9 cellular contexts compared by ENCODE assay signal in genomic region chr2:173090291-173090877, GRCh38. TPM values are rescaled to one million over a fixed set of nuclear protein-coding genes. Genes with fewer than 3 reads are reported as not detected.
DNase-seq lines count a peak whose midpoint lies in the region; ATAC-seq and TF ChIP-seq lines count a peak whose summit lies in the region.
"Had no signal": no experiment of that assay in that cellular context is flagged by ENCODE, and none has a peak within 500 bp of the region (broad histone marks: within the 10 kb centered on the region; RNA-seq: fewer than 3 reads in every experiment).

No MANE protein-coding gene starts in this region.

- no peak for TF ChIP-seq POLR2A in esophagus muscularis mucosa (IDR thresholded peaks at IDR 0.05; ENCODE audit: low read depth)
- no peak for TF ChIP-seq POLR2A in upper lobe of left lung (IDR thresholded peaks at IDR 0.05)
- no peak for TF ChIP-seq POLR2A in spleen (IDR thresholded peaks at IDR 0.05)

- H3K36me3 ChIP-seq in Panc1 (ENCODE audit: control insufficient read depth, insufficient read depth, low read length) (peaks cover 17% of the 10 kb centered on the region; the same call in 1 of the 2 replicates), esophagus muscularis mucosa (peaks cover 0 to 13% (median 7%) of the 10 kb centered on the region in 4 donors), lung (ENCODE audit: control insufficient read depth in 2 of 2, insufficient read depth in 2 of 2, low read length in 2 of 2) (peaks cover 3 to 7% of the 10 kb centered on the region in 2 donors), upper lobe of left lung (peaks cover 0 to 6% (median 0%) of the 10 kb centered on the region in 4 donors), spleen (peaks cover 0 to 13% (median 0%) of the 10 kb centered on the region in 6 donors)

- no peak overlapping the region for H3K4me3 Mint-ChIP-seq in activated CD8-positive, alpha-beta T cell treated with anti-CD3 and anti-CD28 coated beads, Interleukin-2, amount 10 ng/mL, durations not matched to agents 7 days and 5 days

- no peaks in the 10 kb centered on the region for H3K9me3 Mint-ChIP-seq in activated CD8-positive, alpha-beta T cell treated with anti-CD3 and anti-CD28 coated beads, Interleukin-2, amount 10 ng/mL, durations not matched to agents 7 days and 5 days (ENCODE audit: insufficient read depth)

- H3K4me1 ChIP-seq in Panc1 (ENCODE audit: control insufficient read depth, insufficient read depth, low read length) (peaks cover 85% of the 10 kb centered on the region), esophagus muscularis mucosa (peaks cover 34 to 94% (median 89%) of the 10 kb centered on the region in 4 donors), lung (ENCODE audit: control insufficient read depth in 2 of 2, insufficient read depth in 2 of 2, low read length in 2 of 2) (peaks cover 3 to 19% of the 10 kb centered on the region in 2 donors), upper lobe of left lung (peaks cover 0 to 15% (median 8%) of the 10 kb centered on the region in 4 donors), spleen (no peaks in the 10 kb centered on the region)

- peak overlapping the region; percentile 11 to 32; a peak in 3 of 4 replicates for H3K4me3 ChIP-seq in Panc1 (ENCODE audit: low read depth in 2 of 2, low read length in 2 of 2)
- peak overlapping the region; percentile 16 to 36 (median 31) for H3K4me3 ChIP-seq in esophagus muscularis mucosa
- H3K4me3 ChIP-seq in lung, result no peak overlapping the region
- no peak overlapping the region for H3K4me3 ChIP-seq in upper lobe of left lung
- H3K4me3 ChIP-seq in spleen, result no peak overlapping the region

- H3K4me1 Mint-ChIP-seq in activated CD8-positive, alpha-beta T cell treated with anti-CD3 and anti-CD28 coated beads, Interleukin-2, amount 10 ng/mL, durations not matched to agents 7 days and 5 days (ENCODE audit: low read depth), result no peaks in the 10 kb centered on the region

- H3K27ac ChIP-seq in Panc1 (ENCODE audit: low read length) (peak overlapping the region; percentile 100), esophagus muscularis mucosa (replicated peaks in 1 of 4) (peak overlapping the region; percentile 73 to 86 (median 79)), lung (ENCODE audit: low read depth in 1 of 2, low read length in 1 of 2) (peak overlapping the region; percentile 48 to 79), upper lobe of left lung (peak overlapping the region; percentile 7 to 67 (median 18)), spleen (no peak overlapping the region)

- H3K9me3 ChIP-seq in Panc1 (ENCODE audit: control insufficient read depth, insufficient read depth, low read depth, low read length) (no peaks in the 10 kb centered on the region), esophagus muscularis mucosa (no peaks in the 10 kb centered on the region), lung (ENCODE audit: control insufficient read depth in 2 of 2, insufficient read depth in 1 of 2, low read length in 1 of 2) (no peaks in the 10 kb centered on the region), upper lobe of left lung (no peaks in the 10 kb centered on the region), spleen (no peaks in the 10 kb centered on the region)

- POLR2A ChIA-PET in Panc1 (lab: Charles Lee), result interaction anchor here (1.7 kb wide), 1 partner anchor 10 kb away, joined by 10 read pairs; no protein-coding TSS in a partner anchor
- POLR2A ChIA-PET in activated CD8-positive, alpha-beta T cell treated with anti-CD3 and anti-CD28 coated beads, Interleukin-2, amount 10 ng/mL, durations not matched to agents 7 days and 5 days (lab: Charles Lee), result interaction anchor here (0.6 kb wide), 1 partner anchor 12 kb away, joined by 3 read pairs; no protein-coding TSS in a partner anchor

- peaks cover 10% of the 10 kb centered on the region for H3K36me3 Mint-ChIP-seq in activated CD8-positive, alpha-beta T cell treated with anti-CD3 and anti-CD28 coated beads, Interleukin-2, amount 10 ng/mL, durations not matched to agents 7 days and 5 days (ENCODE audit: low read depth)

- intact Hi-C loops in Panc1 (cut with micrococcal nuclease; ENCODE audit: unreplicated experiment) (loop anchor here (5.0 kb wide), 2 partner anchors 72 to 122 kb away; no protein-coding TSS in a partner anchor), esophagus muscularis mucosa (cut with DNase I) (no loop called here), spleen (cut with DNase I; ENCODE audit: low total_unique reads) (no loop called here)

- no TSS peak for BruUV-seq in Panc1 (replicated peaks; lab: Mats Ljungman, UMichigan)

- TF ChIP-seq EP300 in esophagus muscularis mucosa (IDR thresholded peaks at IDR 0.05) (no peak), upper lobe of left lung (IDR thresholded peaks at IDR 0.05) (no peak)

- WGBS in esophagus muscularis mucosa, result 30% methylated on average over 11 of the region's 11 CpGs
- 41 to 68% methylated on average over 11 of the region's 11 CpGs for WGBS in lung, 2 donors
- WGBS in upper lobe of left lung, 2 donors, result 37 to 52% methylated on average over 11 of the region's 11 CpGs
- 71 to 85% (median 76%) methylated on average over 11 of the region's 11 CpGs for WGBS in spleen, 5 donors

- DNase-seq in Panc1 (ENCODE audit: low read depth, low spot score), result no peak
- no peak for DNase-seq in esophagus muscularis mucosa (ENCODE audit: extremely low spot score)
- no peak for DNase-seq in lung (ENCODE audit: low spot score)
- DNase-seq in upper lobe of left lung, result peak in 1 of 2 donors; percentile 63
- no peak for DNase-seq in spleen
- DNase-seq in activated CD8-positive, alpha-beta T cell treated with anti-CD3 and anti-CD28 coated beads, Interleukin-2, amount 10 ng/mL, durations not matched to agents 7 days and 5 days, result no peak
- DNase-seq in central memory CD4-positive, alpha-beta T cell, result no peak
- DNase-seq: stimulated activated CD4-positive, alpha-beta T cell treated with anti-CD3 and anti-CD28 coated beads, Interleukin-4, amount 100 ng/mL, for 1 hour had no signal

- H3K27me3 ChIP-seq in Panc1 (ENCODE audit: control insufficient read depth, insufficient read depth, low read length) (no peaks in the 10 kb centered on the region), esophagus muscularis mucosa (no peaks in the 10 kb centered on the region), lung (ENCODE audit: control insufficient read depth, insufficient read depth) (no peaks in the 10 kb centered on the region), upper lobe of left lung (no peaks in the 10 kb centered on the region), spleen (replicated peaks in 1 of 7) (no peaks in the 10 kb centered on the region)

- in situ Hi-C loops in Panc1 (cut with HindIII; ENCODE audit: low pct_unique_long_range_greater_than_20kb, low sequenced_read_pairs), result no loop called here

- H3K27ac Mint-ChIP-seq in activated CD8-positive, alpha-beta T cell treated with anti-CD3 and anti-CD28 coated beads, Interleukin-2, amount 10 ng/mL, durations not matched to agents 7 days and 5 days, result no peak overlapping the region

- TF ChIP-seq CTCF in Panc1 (IDR thresholded peaks at IDR 0.05) (no peak), esophagus muscularis mucosa (IDR thresholded peaks at IDR 0.05) (no peak), lung (IDR thresholded peaks at IDR 0.05; ENCODE audit: control extremely low read depth, extremely low read depth) (no peak), upper lobe of left lung (IDR thresholded peaks at IDR 0.05) (no peak), spleen (IDR thresholded peaks at IDR 0.05 in 8 of 11, conservative IDR thresholded peaks at IDR 0.05 in 3 of 11) (no peak)

- CTCF ChIA-PET in Panc1 (lab: Charles Lee), result interaction anchor here (0.6 to 1.7 kb wide), 5 partner anchors 14 to 127 kb away, joined by 3 to 13 read pairs (median 3); no protein-coding TSS in a partner anchor
- CTCF ChIA-PET in activated CD8-positive, alpha-beta T cell treated with anti-CD3 and anti-CD28 coated beads, Interleukin-2, amount 10 ng/mL, durations not matched to agents 7 days and 5 days (lab: Charles Lee), result interaction anchor here (0.9 to 2.9 kb wide), 4 partner anchors 9 to 123 kb away, joined by 3 to 22 read pairs (median 6); no protein-coding TSS in a partner anchor

- H3K27me3 Mint-ChIP-seq in activated CD8-positive, alpha-beta T cell treated with anti-CD3 and anti-CD28 coated beads, Interleukin-2, amount 10 ng/mL, durations not matched to agents 7 days and 5 days (ENCODE audit: low read depth), result peaks cover 9% of the 10 kb centered on the region

- ATAC-seq in Panc1 (peak; percentile 72), lung (ENCODE audit: insufficient read depth, low FRiP score) (peak; percentile 44), upper lobe of left lung (ENCODE audit: low FRiP score in 2 of 2) (peak; percentile 56 to 73)
- no peak for ATAC-seq in activated CD8-positive, alpha-beta T cell treated with anti-CD3 and anti-CD28 coated beads, Interleukin-2, amount 10 ng/mL, durations not matched to agents 7 days and 5 days
- ATAC-seq: left colon had no signal

RNA-seq across cellular contexts. Expression of gene MAP3K20, which starts 14.7 kb away (rescaled TPM):
- total RNA-seq in Panc1 (2021; ENCODE audit: unreplicated experiment), result 121 TPM
- 60.5 TPM for polyA plus RNA-seq in Panc1 (2012; ENCODE audit: insufficient read length)
- total RNA-seq in esophagus muscularis mucosa, result 100 to 1,000 TPM; 238 to 335 (median 267) TPM
- 10 to 100 TPM; 39.7 to 71.6 TPM for total RNA-seq in lung
- 10 to 100 TPM; 13.4 to 23.4 TPM for polyA plus RNA-seq in lung
- 10 to 100 TPM; 16.3 to 41.7 (median 34.7) TPM for total RNA-seq in upper lobe of left lung
- 10 to 100 TPM; 11.1 to 24.1 (median 17.5) TPM for total RNA-seq in spleen
- polyA plus RNA-seq in spleen, result 1 to 10 TPM; 3.2 to 6.0 (median 3.8) TPM
- 10 to 100 TPM; 15.6 to 16.0 TPM for total RNA-seq in activated CD8-positive, alpha-beta T cell treated with anti-CD3 and anti-CD28 coated beads, Interleukin-2, amount 10 ng/mL, durations not matched to agents 7 days and 5 days

Comparison
In these comparisons a context has a peak if more than half of its experiments do, and no peak if none do; other contexts are left out.
1. H3K27ac ChIP-seq: peak in Panc1 (single experiment), esophagus muscularis mucosa (4 of 4), lung (2 of 2) and upper lobe of left lung (4 of 4); none in spleen (0 of 8).
2. H3K4me3 ChIP-seq: peak in Panc1 (2 of 2) and esophagus muscularis mucosa (4 of 4); none in lung (single experiment), upper lobe of left lung (0 of 4) and spleen (0 of 8).